In genomic region chr2:70907130-70907756, GRCh38 we compare ENCODE assay signal across 12 cellular contexts. TPM values are rescaled to one million over a fixed set of nuclear protein-coding genes. Genes with fewer than 3 reads are reported as not detected.
DNase-seq lines count a peak whose midpoint lies in the region; ATAC-seq, FAIRE-seq and TF ChIP-seq lines count a peak whose summit lies in the region.
"Had no signal": no experiment of that assay in that cellular context is flagged by ENCODE, and none has a peak within 500 bp of the region (broad histone marks: within the 10 kb centered on the region; RNA-seq: fewer than 3 reads in every experiment).

No MANE protein-coding gene starts in this region.

- POLR2A ChIA-PET in MCF 10A (lab: Yijun Ruan, JAX), result interaction anchor here (0.8 kb wide), 1 partner anchor 10 kb away, joined by 3 read pairs; no protein-coding TSS in a partner anchor

- FAIRE-seq in GM12892 (lab: Jason Lieb, UNC) (no peak), HTR-8/SVneo (lab: Jason Lieb, UNC) (no peak)
- FAIRE-seq: RCC 7860 had no signal

- H3K36me3 Mint-ChIP-seq in MCF 10A (ENCODE audit: insufficient read depth, unreplicated experiment), result no peaks in the 10 kb centered on the region

- DNase-seq in breast epithelium (ENCODE audit: low spot score in 2 of 2) (no peak), MCF 10A (ENCODE audit: unreplicated experiment) (no peak), astrocyte of the cerebellum (ENCODE audit: low read depth) (no peak), left lobe of liver (ENCODE audit: low spot score) (peak; percentile 35), suprapubic skin (ENCODE audit: low spot score in 2 of 2) (no peak), GM12892 (ENCODE audit: insufficient read length) (no peak), HTR-8/SVneo (ENCODE audit: insufficient read length, low spot score) (no peak)
- no peak for DNase-seq in stimulated activated CD8-positive, alpha-beta memory T cell treated with anti-CD3 and anti-CD28 coated beads, Interleukin-4, amount 100 ng/mL, for 48 hours
- DNase-seq: spleen, thyroid gland had no signal

- H3K36me3 ChIP-seq in breast epithelium (no peaks in the 10 kb centered on the region), suprapubic skin (no peaks in the 10 kb centered on the region)
- H3K36me3 ChIP-seq: BLaER1, spleen, thyroid gland had no signal

- no peak overlapping the region for H3K27ac Mint-ChIP-seq in MCF 10A (ENCODE audit: low read depth, unreplicated experiment)

- TF ChIP-seq CTCF in breast epithelium (IDR thresholded peaks at IDR 0.05), result no peak
- TF ChIP-seq CTCF in MCF 10A (IDR thresholded peaks at IDR 0.05; ENCODE audit: unreplicated experiment), result no peak
- TF ChIP-seq CTCF in astrocyte of the cerebellum (IDR thresholded peaks at IDR 0.05; ENCODE audit: low read depth, low read length, missing control alignments), result no peak
- TF ChIP-seq CTCF in suprapubic skin (IDR thresholded peaks at IDR 0.05), result no peak

- no TSS peak for BruUV-seq in MCF 10A (replicated peaks; lab: Mats Ljungman, UMichigan)

- H3K9me3 Mint-ChIP-seq in MCF 10A (ENCODE audit: unreplicated experiment), result no peaks in the 10 kb centered on the region

- H3K4me1 Mint-ChIP-seq in MCF 10A (ENCODE audit: insufficient read depth, unreplicated experiment), result no peaks in the 10 kb centered on the region

- TF ChIP-seq POLR2A in breast epithelium (IDR thresholded peaks at IDR 0.05) (no peak), suprapubic skin (IDR thresholded peaks at IDR 0.05) (no peak), GM12892 (IDR thresholded peaks at IDR 0.05; ENCODE audit: low read depth, low read length) (no peak)

- H3K27me3 Mint-ChIP-seq in MCF 10A (ENCODE audit: insufficient read depth, unreplicated experiment), result peaks cover 49% of the 10 kb centered on the region

- intact Hi-C loops in breast epithelium (cut with DNase I; ENCODE audit: low total_unique reads) (no loop called here), MCF 10A (cut with micrococcal nuclease) (no loop called here)

- in situ Hi-C loops in astrocyte of the cerebellum (cut with HindIII; ENCODE audit: low sequenced_read_pairs), result no loop called here

- no peaks in the 10 kb centered on the region for H3K4me1 ChIP-seq in breast epithelium
- peaks cover 6% of the 10 kb centered on the region for H3K4me1 ChIP-seq in suprapubic skin
- H3K4me1 ChIP-seq: BLaER1 had no signal

- 31% methylated on average over 34 of the region's 35 CpGs for WGBS in suprapubic skin

- no peak for TF ChIP-seq EP300 in suprapubic skin (IDR thresholded peaks at IDR 0.05)

- ATAC-seq in left lobe of liver, result peak; percentile 32

- H3K4me3 ChIP-seq in breast epithelium (peak overlapping the region; percentile 22 to 40 (median 24)), astrocyte of the cerebellum (ENCODE audit: low read depth, low read length) (peak overlapping the region; percentile 32), suprapubic skin (peak overlapping the region; percentile 32)
- H3K4me3 ChIP-seq: BLaER1, thyroid gland had no signal

- CTCF ChIA-PET in MCF 10A (lab: Yijun Ruan, JAX), result no interaction called here

- H3K9me3 ChIP-seq in breast epithelium (no peaks in the 10 kb centered on the region), suprapubic skin (no peaks in the 10 kb centered on the region)
- H3K9me3 ChIP-seq: spleen, thyroid gland had no signal

- H3K27ac ChIP-seq in breast epithelium (peak overlapping the region in 1 of 2 donors; percentile 16), suprapubic skin (peak overlapping the region; percentile 16)
- H3K27ac ChIP-seq: BLaER1, spleen, thyroid gland had no signal

- no peak overlapping the region for H3K4me3 Mint-ChIP-seq in MCF 10A (ENCODE audit: unreplicated experiment)

- H3K27me3 ChIP-seq in breast epithelium (peaks cover 0 to 13% of the 10 kb centered on the region in 2 donors), suprapubic skin (peaks cover 96% of the 10 kb centered on the region)

RNA-seq across cellular contexts. Expression of gene VAX2, which starts 6.9 kb away (rescaled TPM):
- total RNA-seq in breast epithelium (1 to 10 TPM; 1.3 to 5.1 (median 4.6) TPM), MCF 10A (2022) (not detected in 2 replicates), left lobe of liver (not detected), suprapubic skin (1 to 10 TPM; 1.2 to 5.8 (median 3.1) TPM)
- polyA plus RNA-seq in GM12892 (2012; ENCODE audit: missing spikeins), result not detected
- total RNA-seq: spleen had no signal

RNA-seq across cellular contexts. Expression of gene ATP6V1B1, which starts 28.5 kb away (rescaled TPM):
- total RNA-seq in breast epithelium (10 to 100 TPM in 1 of 3 donors, 1 to 10 TPM in 2; 1.8 to 38.2 (median 4.6) TPM), MCF 10A (2022) (not detected in 2 replicates), left lobe of liver (not detected), suprapubic skin (10 to 100 TPM; 22.7 to 66.9 (median 39.5) TPM)
- polyA plus RNA-seq in GM12892 (2012; ENCODE audit: missing spikeins), result not detected
- total RNA-seq: spleen, thyroid gland had no signal
